15 cellular contexts compared by ENCODE assay signal in the genomic region with DNA sequence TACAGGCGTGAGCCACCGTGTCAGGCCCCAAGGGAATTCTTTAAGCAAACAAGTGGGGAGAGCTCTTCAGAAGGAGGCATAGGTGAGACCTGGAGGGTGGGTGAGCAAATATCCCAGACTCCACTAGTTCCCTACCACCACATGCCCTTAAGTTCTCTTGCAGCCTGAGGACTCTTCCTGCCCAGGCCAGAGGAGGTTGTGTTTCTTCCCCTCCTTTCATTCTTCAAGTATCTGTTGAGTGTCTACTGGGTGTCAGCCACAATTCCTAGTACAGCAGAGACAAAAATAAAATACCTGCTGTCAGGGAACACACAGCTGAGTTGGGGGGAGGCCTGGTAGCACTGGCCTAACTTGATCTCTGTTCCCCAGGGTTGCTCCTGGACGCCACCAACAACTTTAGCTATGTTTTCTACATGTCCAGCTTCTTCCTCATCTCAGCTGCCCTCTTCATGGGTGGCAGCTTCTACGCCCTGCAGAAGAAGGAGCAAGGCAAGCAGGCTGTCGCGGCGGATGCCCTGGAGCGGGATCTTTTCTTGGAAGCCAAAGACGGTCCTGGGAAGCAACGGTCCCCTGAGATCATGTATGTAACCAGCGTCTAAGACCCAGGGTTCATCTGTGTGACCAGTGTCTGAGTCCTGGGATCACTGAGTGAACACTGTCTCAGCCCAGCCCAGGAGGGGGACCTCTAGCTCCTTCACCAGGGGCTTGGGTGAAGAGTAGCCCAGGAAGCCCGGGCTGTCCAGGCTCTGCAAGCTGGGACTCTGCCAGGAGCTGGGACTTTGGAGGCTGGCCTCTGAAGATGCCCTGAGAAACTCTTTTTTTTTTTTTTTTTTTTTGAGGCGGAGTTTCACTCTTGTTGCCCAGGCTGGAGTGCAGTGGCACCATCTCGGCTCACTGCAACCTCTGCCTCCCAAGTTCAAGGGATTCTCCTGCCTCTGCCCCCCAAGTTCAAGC. TPM values are rescaled to one million over a fixed set of nuclear protein-coding genes. Genes with fewer than 3 reads are reported as not detected.
DNase-seq lines count a peak whose midpoint lies in the region; ATAC-seq and TF ChIP-seq lines count a peak whose summit lies in the region.
"Had no signal": no experiment of that assay in that cellular context is flagged by ENCODE, and none has a peak within 500 bp of the region (broad histone marks: within the 10 kb centered on the region; RNA-seq: fewer than 3 reads in every experiment).

No MANE protein-coding gene starts in this region.

- H3K36me3 Mint-ChIP-seq in endothelial cell (ENCODE audit: low read depth, unreplicated experiment): peaks cover 12% of the 10 kb centered on the region
- peaks cover 12% of the 10 kb centered on the region for H3K36me3 Mint-ChIP-seq in type B pancreatic cell
- no peaks in the 10 kb centered on the region for H3K36me3 Mint-ChIP-seq in activated naive CD4-positive, alpha-beta T cell treated with anti-CD3 and anti-CD28 coated beads, Interleukin-2, amount 50 U/mL, for 72 hours

- intact Hi-C loops in Right ventricle myocardium superior (cut with DNase I): no loop called here
- intact Hi-C loops in cardiac septum (cut with DNase I): no loop called here

- no peaks in the 10 kb centered on the region for H3K9me3 ChIP-seq in GM23248 (ENCODE audit: low read depth)

- H3K27ac Mint-ChIP-seq in endothelial cell (ENCODE audit: unreplicated experiment): peak overlapping the region; percentile 67
- H3K27ac Mint-ChIP-seq in type B pancreatic cell: peak overlapping the region; percentile 48
- H3K27ac Mint-ChIP-seq in activated naive CD4-positive, alpha-beta T cell treated with anti-CD3 and anti-CD28 coated beads, Interleukin-2, amount 50 U/mL, for 72 hours: peak overlapping the region in 1 of 2 donors; percentile 44
- H3K27ac Mint-ChIP-seq: activated naive CD8-positive, alpha-beta T cell; activated T-cell treated with anti-CD3 and anti-CD28 coated beads, Interleukin-2, amount 50 U/mL, for 72 hours; T-helper 2 cell treated with Interferon-gamma antibody and Interleukin-4, amounts not matched to agents 5 μg/mL and 100 μg/mL, for 36 hours had no signal

- DNase-seq in Right ventricle myocardium superior (no peak), cardiac septum (ENCODE audit: low spot score) (no peak), endothelial cell (ENCODE audit: low spot score) (no peak), type B pancreatic cell (ENCODE audit: extremely low spot score, unreplicated experiment) (no peak), GM23248 (no peak)
- no peak for DNase-seq in activated naive CD4-positive, alpha-beta T cell treated with anti-CD3 and anti-CD28 coated beads, Interleukin-2, amount 50 U/mL, for 72 hours (ENCODE audit: low spot score in 2 of 2)
- DNase-seq: activated CD4-positive, CD25-positive, alpha-beta regulatory T cell; activated T-cell treated with anti-CD3 and anti-CD28 coated beads, Interleukin-2, amount 50 U/mL, for 72 hours; CD4-positive, CD25-positive, alpha-beta regulatory T cell; glutamatergic neuron; KBM-7; occipital lobe; stimulated activated CD4-positive, alpha-beta T cell treated with anti-CD3 and anti-CD28 coated beads, Interleukin-15, amount 100 ng/mL, for 24 hours had no signal

- H3K4me1 Mint-ChIP-seq in endothelial cell (ENCODE audit: unreplicated experiment): peaks cover 52% of the 10 kb centered on the region
- peaks cover 15% of the 10 kb centered on the region for H3K4me1 Mint-ChIP-seq in type B pancreatic cell (ENCODE audit: unreplicated experiment)

- H3K27me3 Mint-ChIP-seq in endothelial cell (ENCODE audit: unreplicated experiment) (peaks cover 4% of the 10 kb centered on the region), type B pancreatic cell (peaks cover 3% of the 10 kb centered on the region)
- H3K27me3 Mint-ChIP-seq: activated naive CD8-positive, alpha-beta T cell; CD4-positive, CD25-positive, alpha-beta regulatory T cell had no signal

- H3K79me2 ChIP-seq in GM23248 (ENCODE audit: insufficient read depth): no peaks in the 10 kb centered on the region

- peak; percentile 56 for ATAC-seq in Right ventricle myocardium superior (ENCODE audit: poor library complexity)
- ATAC-seq in activated naive CD4-positive, alpha-beta T cell treated with anti-CD3 and anti-CD28 coated beads, Interleukin-2, amount 50 U/mL, for 72 hours: no peak
- ATAC-seq: activated T-cell treated with anti-CD3 and anti-CD28 coated beads, Interleukin-2, amount 50 U/mL, for 72 hours had no signal

- no peak overlapping the region for H3K27ac ChIP-seq in GM23248

- H3K4me2 ChIP-seq in GM23248 (ENCODE audit: unreplicated experiment): no peak overlapping the region

- H3K9me3 Mint-ChIP-seq in endothelial cell (ENCODE audit: unreplicated experiment) (no peaks in the 10 kb centered on the region), type B pancreatic cell (no peaks in the 10 kb centered on the region)
- no peaks in the 10 kb centered on the region for H3K9me3 Mint-ChIP-seq in activated naive CD4-positive, alpha-beta T cell treated with anti-CD3 and anti-CD28 coated beads, Interleukin-2, amount 50 U/mL, for 72 hours
- H3K9me3 Mint-ChIP-seq: activated T-cell treated with anti-CD3 and anti-CD28 coated beads, Interleukin-2, amount 50 U/mL, for 72 hours; T-helper 2 cell treated with Interferon-gamma antibody and Interleukin-4, amounts not matched to agents 5 μg/mL and 100 μg/mL, for 36 hours had no signal

- no peaks in the 10 kb centered on the region for H3K9me2 ChIP-seq in GM23248 (ENCODE audit: insufficient read depth)

- no peak overlapping the region for H3K9ac ChIP-seq in GM23248

- H3K4me1 ChIP-seq in GM23248 (ENCODE audit: insufficient read depth): no peaks in the 10 kb centered on the region

- no peaks in the 10 kb centered on the region for H3K36me3 ChIP-seq in GM23248 (ENCODE audit: low read depth)

- no peak for TF ChIP-seq CTCF in endothelial cell (IDR thresholded peaks at IDR 0.05; ENCODE audit: unreplicated experiment)
- no peak for TF ChIP-seq CTCF in type B pancreatic cell (conservative IDR thresholded peaks at IDR 0.05)

- in situ Hi-C loops in GM23248 (cut with MboI): no loop called here

- peaks cover 5% of the 10 kb centered on the region; the same call in 1 of the 2 replicates for H3F3A ChIP-seq in GM23248 (ENCODE audit: insufficient read depth)

- WGBS in GM23248 (ENCODE audit: low coverage in 1 of 2, low lambda C conversion rate in 2 of 2, missing lambda C conversion rate in 2 of 2), 2 experiments: 73 to 76% methylated on average over 14 of the region's 14 CpGs

- peak overlapping the region; percentile 67 for H3K4me3 Mint-ChIP-seq in endothelial cell (ENCODE audit: unreplicated experiment)
- no peak overlapping the region for H3K4me3 Mint-ChIP-seq in type B pancreatic cell
- H3K4me3 Mint-ChIP-seq: activated naive CD8-positive, alpha-beta T cell; activated T-cell treated with anti-CD3 and anti-CD28 coated beads, Interleukin-2, amount 50 U/mL, for 72 hours; CD4-positive, CD25-positive, alpha-beta regulatory T cell; T-helper 2 cell treated with Interferon-gamma antibody and Interleukin-4, amounts not matched to agents 5 μg/mL and 100 μg/mL, for 36 hours had no signal

- H4K20me1 ChIP-seq in GM23248 (ENCODE audit: insufficient read depth): no peaks in the 10 kb centered on the region

- no peak overlapping the region for H3K4me3 ChIP-seq in GM23248

- no peak overlapping the region for H2AFZ ChIP-seq in GM23248

- H3K27me3 ChIP-seq in GM23248 (replicated peaks; ENCODE audit: insufficient read depth): no peaks in the 10 kb centered on the region

RNA-seq across cellular contexts. Expression of a gene that starts 5.9 kb away (rescaled TPM):
- total RNA-seq in Right ventricle myocardium superior: 5.3 TPM
- 8.0 TPM for total RNA-seq in cardiac septum
- total RNA-seq in endothelial cell (ENCODE audit: unreplicated experiment): 43.4 TPM
- total RNA-seq in type B pancreatic cell (ENCODE audit: low replicate concordance): 14.0 and 19.7 TPM in 2 replicates
- 1.3 and 3.8 TPM in 2 replicates for total RNA-seq in GM23248 (2014; rRNA removed; shearing (Covaris generic))
- 9.8 and 11.3 TPM in 2 replicates for polyA plus RNA-seq in GM23248 (2016; fragmentation: Nextera tagmentation; extraction: Ambion mirVana)
- 1 to 10 TPM; 7.0 to 9.9 TPM for total RNA-seq in activated naive CD4-positive, alpha-beta T cell treated with anti-CD3 and anti-CD28 coated beads, Interleukin-2, amount 50 U/mL, for 72 hours

RNA-seq across cellular contexts. Expression of a gene that starts 16.1 kb away (rescaled TPM):
- total RNA-seq in Right ventricle myocardium superior (6.5 TPM), cardiac septum (22.7 TPM), endothelial cell (ENCODE audit: unreplicated experiment) (50.9 TPM), type B pancreatic cell (ENCODE audit: low replicate concordance) (16.4 and 42.0 TPM in 2 replicates)
- total RNA-seq in GM23248 (2014; rRNA removed; shearing (Covaris generic)): 10.6 and 11.1 TPM in 2 replicates
- polyA plus RNA-seq in GM23248 (2016; fragmentation: Nextera tagmentation; extraction: Ambion mirVana): 4.8 and 5.4 TPM in 2 replicates
- total RNA-seq in activated naive CD4-positive, alpha-beta T cell treated with anti-CD3 and anti-CD28 coated beads, Interleukin-2, amount 50 U/mL, for 72 hours: 10 to 100 TPM in 1 of 2 donors, 1 to 10 TPM in 1; 6.0 to 10.9 TPM

RNA-seq across cellular contexts. Expression of a gene that starts 27.7 kb away (rescaled TPM):
- 24.6 TPM for total RNA-seq in Right ventricle myocardium superior
- 27.7 TPM for total RNA-seq in cardiac septum
- 13.5 TPM for total RNA-seq in endothelial cell (ENCODE audit: unreplicated experiment)
- total RNA-seq in type B pancreatic cell (ENCODE audit: low replicate concordance): 33.6 and 40.7 TPM in 2 replicates
- total RNA-seq in GM23248 (2014; rRNA removed; shearing (Covaris generic)): 51.5 and 60.8 TPM in 2 replicates
- 66.5 and 67.9 TPM in 2 replicates for polyA plus RNA-seq in GM23248 (2016; fragmentation: Nextera tagmentation; extraction: Ambion mirVana)
- total RNA-seq in activated naive CD4-positive, alpha-beta T cell treated with anti-CD3 and anti-CD28 coated beads, Interleukin-2, amount 50 U/mL, for 72 hours: 10 to 100 TPM; 51.7 to 52.8 TPM

RNA-seq across cellular contexts. Expression of a gene that starts 50.4 kb away (rescaled TPM):
- total RNA-seq in Right ventricle myocardium superior (15.0 TPM), cardiac septum (15.2 TPM), endothelial cell (ENCODE audit: unreplicated experiment) (115 TPM), type B pancreatic cell (ENCODE audit: low replicate concordance) (136 and 170 TPM in 2 replicates)
- 54.0 and 59.8 TPM in 2 replicates for total RNA-seq in GM23248 (2014; rRNA removed; shearing (Covaris generic))
- 199 TPM in 2 replicates for polyA plus RNA-seq in GM23248 (2016; fragmentation: Nextera tagmentation; extraction: Ambion mirVana)
- total RNA-seq in activated naive CD4-positive, alpha-beta T cell treated with anti-CD3 and anti-CD28 coated beads, Interleukin-2, amount 50 U/mL, for 72 hours: 100 to 1,000 TPM; 216 to 232 TPM

RNA-seq across cellular contexts. Expression of a gene that starts 56.9 kb away (rescaled TPM):
- total RNA-seq in Right ventricle myocardium superior (23.8 TPM), cardiac septum (43.2 TPM), endothelial cell (ENCODE audit: unreplicated experiment) (33.5 TPM), type B pancreatic cell (ENCODE audit: low replicate concordance) (22.3 and 26.1 TPM in 2 replicates)
- total RNA-seq in GM23248 (2014; rRNA removed; shearing (Covaris generic)): 19.9 and 25.5 TPM in 2 replicates
- 6.5 and 7.7 TPM in 2 replicates for polyA plus RNA-seq in GM23248 (2016; fragmentation: Nextera tagmentation; extraction: Ambion mirVana)
- total RNA-seq in activated naive CD4-positive, alpha-beta T cell treated with anti-CD3 and anti-CD28 coated beads, Interleukin-2, amount 50 U/mL, for 72 hours: 10 to 100 TPM; 17.4 to 19.4 TPM
